ENCODE assay signal across 1 cellular context in genomic region chr18:74549591-74550104, GRCh38.
TF ChIP-seq lines count a peak whose summit lies in the region.

No MANE protein-coding gene starts in this region.

TF ChIP-seq in H1, 55 proteins besides CTCF, POLR2A, EP300 and RAD21:
- no peak for TF ChIP-seq SAP30 (IDR thresholded peaks at IDR 0.05; ENCODE audit: insufficient read depth, insufficient replicate concordance, low read length)
- TF ChIP-seq EZH2 (IDR thresholded peaks at IDR 0.05; ENCODE audit: low read depth, low read length, severe bottlenecking), result no peak
- 0 out of 2 replicates have a peak, but pooled peaks have one; percentile 92 for TF ChIP-seq CBX5 (IDR thresholded peaks at IDR 0.05; ENCODE audit: low read depth, low read length)
- no peak for TF ChIP-seq CHD7 (IDR thresholded peaks at IDR 0.05; ENCODE audit: insufficient replicate concordance, low read length)
TF ChIP-seq in H1: peak in this region for 1.
